Comparison of ENCODE assay signal across 24 cellular contexts in the genomic region with DNA sequence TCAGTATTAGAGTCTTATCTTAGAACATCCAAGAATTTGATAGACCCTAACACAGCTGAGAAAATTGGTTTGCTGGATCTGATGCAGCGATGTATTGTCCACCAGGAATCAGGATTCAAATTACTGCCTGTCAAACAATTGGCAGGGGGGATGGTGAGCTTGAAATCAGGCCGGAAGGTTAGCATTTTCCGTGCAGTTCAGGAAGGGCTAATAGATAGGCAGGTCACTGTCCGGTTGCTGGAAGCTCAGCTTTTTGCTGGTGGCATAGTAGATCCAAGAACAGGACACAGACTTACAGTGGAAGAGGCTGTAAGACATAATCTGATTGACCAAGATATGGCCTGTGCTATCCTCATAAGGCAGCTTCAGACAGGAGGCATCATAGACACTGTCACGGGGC.
DNase-seq lines count a peak whose midpoint lies in the region; ATAC-seq and TF ChIP-seq lines count a peak whose summit lies in the region.
"Had no signal": no experiment of that assay in that cellular context is flagged by ENCODE, and none has a peak within 500 bp of the region (broad histone marks: within the 10 kb centered on the region; RNA-seq: fewer than 3 reads in every experiment).

No MANE protein-coding gene starts in this region.

- no peak for TF ChIP-seq CTCF in activated CD8-positive, alpha-beta T cell treated with anti-CD3 and anti-CD28 coated beads for 36 hours (IDR thresholded peaks at IDR 0.05)
- TF ChIP-seq CTCF in neural crest cell (conservative IDR thresholded peaks at IDR 0.05), result no peak

- H3K9me3 Mint-ChIP-seq in activated CD8-positive, alpha-beta T cell treated with anti-CD3 and anti-CD28 coated beads for 36 hours, result no peaks in the 10 kb centered on the region
- H3K9me3 Mint-ChIP-seq in activated CD8-positive, alpha-beta T cell treated with anti-CD3 and anti-CD28 coated beads, Interleukin-2, amount 10 ng/mL, durations not matched to agents 7 days and 5 days (ENCODE audit: insufficient read depth), result no peaks in the 10 kb centered on the region
- H3K9me3 Mint-ChIP-seq in neural crest cell, result no peaks in the 10 kb centered on the region
- H3K9me3 Mint-ChIP-seq: activated naive CD4-positive, alpha-beta T cell treated with anti-CD3 and anti-CD28 coated beads for 36 hours; T-helper 2 cell treated with Interferon-gamma antibody and Interleukin-4, amounts not matched to agents 5 μg/mL and 100 μg/mL, for 36 hours had no signal

- peaks cover 30% of the 10 kb centered on the region for H3K4me1 Mint-ChIP-seq in activated CD8-positive, alpha-beta T cell treated with anti-CD3 and anti-CD28 coated beads for 36 hours (ENCODE audit: low read depth)
- peaks cover 30% of the 10 kb centered on the region for H3K4me1 Mint-ChIP-seq in activated CD8-positive, alpha-beta T cell treated with anti-CD3 and anti-CD28 coated beads, Interleukin-2, amount 10 ng/mL, durations not matched to agents 7 days and 5 days (ENCODE audit: low read depth)
- no peaks in the 10 kb centered on the region for H3K4me1 Mint-ChIP-seq in neural crest cell
- H3K4me1 Mint-ChIP-seq: B cell had no signal

- CTCF ChIA-PET in activated CD8-positive, alpha-beta T cell treated with anti-CD3 and anti-CD28 coated beads for 36 hours (lab: Charles Lee), result interaction anchor here (1.0 to 2.7 kb wide), 2 partner anchors 96 to 233 kb away, joined by 3 to 6 read pairs; no protein-coding TSS in a partner anchor
- CTCF ChIA-PET in activated CD8-positive, alpha-beta T cell treated with anti-CD3 and anti-CD28 coated beads, Interleukin-2, amount 10 ng/mL, durations not matched to agents 7 days and 5 days (lab: Charles Lee), result interaction anchor here (1.2 to 2.1 kb wide), 2 partner anchors 79 to 140 kb away, joined by 3 to 6 read pairs; no protein-coding TSS in a partner anchor

- H3K27me3 Mint-ChIP-seq in activated CD8-positive, alpha-beta T cell treated with anti-CD3 and anti-CD28 coated beads for 36 hours, result no peaks in the 10 kb centered on the region
- no peaks in the 10 kb centered on the region for H3K27me3 Mint-ChIP-seq in activated CD8-positive, alpha-beta T cell treated with anti-CD3 and anti-CD28 coated beads, Interleukin-2, amount 10 ng/mL, durations not matched to agents 7 days and 5 days (ENCODE audit: low read depth)
- no peaks in the 10 kb centered on the region for H3K27me3 Mint-ChIP-seq in neural crest cell (ENCODE audit: low read depth)
- H3K27me3 Mint-ChIP-seq: B cell had no signal

- no peak for ATAC-seq in activated CD8-positive, alpha-beta T cell treated with anti-CD3 and anti-CD28 coated beads for 36 hours
- no peak for ATAC-seq in activated CD8-positive, alpha-beta T cell treated with anti-CD3 and anti-CD28 coated beads, Interleukin-2, amount 10 ng/mL, durations not matched to agents 7 days and 5 days
- ATAC-seq in GM21786 (IDR thresholded peaks at IDR 0.05; ENCODE audit: unreplicated experiment) (no peak), GM21367 (IDR thresholded peaks at IDR 0.05; ENCODE audit: unreplicated experiment) (no peak), HG02642 (IDR thresholded peaks at IDR 0.05; ENCODE audit: poor library complexity, unreplicated experiment) (no peak)

- H3K27ac Mint-ChIP-seq in activated CD8-positive, alpha-beta T cell treated with anti-CD3 and anti-CD28 coated beads for 36 hours, result peak overlapping the region; percentile 16
- no peak overlapping the region for H3K27ac Mint-ChIP-seq in activated CD8-positive, alpha-beta T cell treated with anti-CD3 and anti-CD28 coated beads, Interleukin-2, amount 10 ng/mL, durations not matched to agents 7 days and 5 days
- H3K27ac Mint-ChIP-seq in neural crest cell (ENCODE audit: unreplicated experiment), result peak overlapping the region; percentile 44
- H3K27ac Mint-ChIP-seq: activated naive CD4-positive, alpha-beta T cell treated with anti-CD3 and anti-CD28 coated beads for 36 hours; B cell had no signal

- intact Hi-C loops in activated CD8-positive, alpha-beta T cell treated with anti-CD3 and anti-CD28 coated beads for 36 hours (cut with micrococcal nuclease), result no loop called here

- peak overlapping the region; percentile 37 for H3K4me3 ChIP-seq in Jurkat, Clone E6-1 (ENCODE audit: low read length)
- H3K4me3 ChIP-seq: cardiac muscle cell, GM12878, smooth muscle cell, suprapubic skin had no signal

- POLR2A ChIA-PET in activated CD8-positive, alpha-beta T cell treated with anti-CD3 and anti-CD28 coated beads for 36 hours (lab: Charles Lee), result interaction anchor here (0.7 to 1.0 kb wide), 2 partner anchors 12 to 40 kb away, joined by 3 read pairs; no protein-coding TSS in a partner anchor
- POLR2A ChIA-PET in activated CD8-positive, alpha-beta T cell treated with anti-CD3 and anti-CD28 coated beads, Interleukin-2, amount 10 ng/mL, durations not matched to agents 7 days and 5 days (lab: Charles Lee), result no interaction called here

- no peak overlapping the region for H3K4me3 Mint-ChIP-seq in activated CD8-positive, alpha-beta T cell treated with anti-CD3 and anti-CD28 coated beads for 36 hours
- no peak overlapping the region for H3K4me3 Mint-ChIP-seq in activated CD8-positive, alpha-beta T cell treated with anti-CD3 and anti-CD28 coated beads, Interleukin-2, amount 10 ng/mL, durations not matched to agents 7 days and 5 days
- H3K4me3 Mint-ChIP-seq in neural crest cell, result no peak overlapping the region
- H3K4me3 Mint-ChIP-seq: activated naive CD4-positive, alpha-beta T cell treated with anti-CD3 and anti-CD28 coated beads for 36 hours; B cell; T-helper 2 cell treated with Interferon-gamma antibody and Interleukin-4, amounts not matched to agents 5 μg/mL and 100 μg/mL, for 36 hours had no signal

- no peak for DNase-seq in activated CD8-positive, alpha-beta T cell treated with anti-CD3 and anti-CD28 coated beads for 36 hours
- no peak for DNase-seq in activated CD8-positive, alpha-beta T cell treated with anti-CD3 and anti-CD28 coated beads, Interleukin-2, amount 10 ng/mL, durations not matched to agents 7 days and 5 days
- no peak for DNase-seq in Jurkat, Clone E6-1 (ENCODE audit: low read depth, low spot score)
- peak; percentile 25 to 68 for DNase-seq in dermis microvascular lymphatic vessel endothelial cell (ENCODE audit: low read depth in 2 of 2)
- DNase-seq in neural crest cell (ENCODE audit: low read depth, low spot score), result no peak
- DNase-seq: activated CD4-positive, alpha-beta T cell treated with anti-CD3 and anti-CD28 coated beads, Interleukin-2, amount 50 U/mL, for 1 hour; activated naive CD4-positive, alpha-beta T cell treated with anti-CD3 and anti-CD28 coated beads for 36 hours; activated T-cell treated with anti-CD3 and anti-CD28 coated beads for 4 hours; Caco-2; H7; NCI-H1092 treated with DMSO at 0.1 percent for 48 hours; NCI-H2029 treated with DMSO at 0.1 percent for 48 hours; NCI-H2227 treated with DMSO at 0.1 percent for 48 hours; NCI-H69; stimulated activated CD4-positive, alpha-beta T cell treated with anti-CD3 and anti-CD28 coated beads, Interleukin-2, amount 100 ng/mL, for 24 hours had no signal

- peaks cover 54% of the 10 kb centered on the region for H3K36me3 Mint-ChIP-seq in activated CD8-positive, alpha-beta T cell treated with anti-CD3 and anti-CD28 coated beads for 36 hours (ENCODE audit: low read depth)
- H3K36me3 Mint-ChIP-seq in activated CD8-positive, alpha-beta T cell treated with anti-CD3 and anti-CD28 coated beads, Interleukin-2, amount 10 ng/mL, durations not matched to agents 7 days and 5 days (ENCODE audit: low read depth), result peaks cover 84% of the 10 kb centered on the region
- H3K36me3 Mint-ChIP-seq in neural crest cell (ENCODE audit: low read depth), result peaks cover 13% of the 10 kb centered on the region

Comparison
In these comparisons a context has a peak if more than half of its experiments do, and no peak if none do; other contexts are left out.
1. DNase-seq: peak in dermis microvascular lymphatic vessel endothelial cell (2 of 2); none in activated CD8-positive, alpha-beta T cell treated with anti-CD3 and anti-CD28 coated beads for 36 hours (single experiment), activated CD8-positive, alpha-beta T cell treated with anti-CD3 and anti-CD28 coated beads, Interleukin-2, amount 10 ng/mL, durations not matched to agents 7 days and 5 days (single experiment), Jurkat, Clone E6-1 (single experiment) and neural crest cell (single experiment).